Comparison of ENCODE assay signal across 8 cellular contexts in the genomic region with DNA sequence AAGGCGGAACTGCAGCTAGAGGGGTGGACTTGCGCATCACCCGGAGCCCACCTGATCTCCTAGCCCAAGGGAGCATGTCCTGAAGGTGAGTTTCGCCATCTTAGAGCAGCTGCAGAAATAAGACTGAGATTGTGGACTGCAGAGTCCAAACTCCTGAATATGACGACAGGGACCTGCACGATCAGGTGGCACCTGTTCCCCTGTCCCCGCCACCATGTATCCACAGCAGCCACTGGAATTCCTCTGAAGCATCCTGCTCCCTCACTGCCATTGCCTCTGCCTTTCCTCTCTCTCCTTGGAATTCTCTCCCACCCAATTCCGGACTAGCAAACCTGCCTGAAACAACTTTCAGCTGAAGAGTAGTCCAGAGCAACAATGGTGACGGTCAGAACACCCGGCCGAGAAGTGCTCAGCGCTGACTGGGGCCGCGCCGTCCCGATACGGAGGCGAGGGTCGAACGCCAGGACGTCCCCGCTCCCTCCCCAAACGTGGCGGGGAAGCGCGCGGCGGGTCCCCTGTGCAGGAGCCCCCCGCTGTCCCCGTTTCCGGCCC. TPM values are rescaled to one million over a fixed set of nuclear protein-coding genes. Genes with fewer than 3 reads are reported as not detected.
DNase-seq lines count a peak whose midpoint lies in the region; ATAC-seq and TF ChIP-seq lines count a peak whose summit lies in the region.

No MANE protein-coding gene starts in this region.

- H3K27ac ChIP-seq in transverse colon, result peak overlapping the region; percentile 84 to 91 (median 90)

- peaks cover 31% of the 10 kb centered on the region for H3K4me1 Mint-ChIP-seq in activated T-helper 17 cell treated with anti-CD3 and anti-CD28 coated beads, Interleukin-2, amount 50 U/mL, for 72 hours

- DNase-seq in AG09309 (ENCODE audit: low read depth) (no peak), left colon (no peak), transverse colon (no peak), NCI-H345 (lab: John Stamatoyannopoulos, UW) (no peak), NCI-H2171 treated with DMSO at 0.1 percent for 48 hours (lab: John Stamatoyannopoulos, UW) (no peak), NCI-H446 treated with DMSO at 0.1 percent for 48 hours (lab: John Stamatoyannopoulos, UW) (no peak)

- peaks cover 25% of the 10 kb centered on the region for H3K36me3 Mint-ChIP-seq in activated T-helper 17 cell treated with anti-CD3 and anti-CD28 coated beads, Interleukin-2, amount 50 U/mL, for 72 hours (ENCODE audit: low read depth)

- no peak overlapping the region for H3K27ac Mint-ChIP-seq in activated T-helper 17 cell treated with anti-CD3 and anti-CD28 coated beads, Interleukin-2, amount 50 U/mL, for 72 hours

- TF ChIP-seq EP300 in transverse colon (IDR thresholded peaks at IDR 0.05; ENCODE audit: low read depth), result no peak

- TF ChIP-seq CTCF in AG09309 (IDR thresholded peaks at IDR 0.05; ENCODE audit: control insufficient read depth, insufficient read depth, low read depth, low read length, missing control alignments) (no peak), transverse colon (IDR thresholded peaks at IDR 0.05) (no peak)

- ATAC-seq in HG02588 (IDR thresholded peaks at IDR 0.05; ENCODE audit: unreplicated experiment) (peak; percentile 16), left colon (peak; percentile 27)
- no peak for ATAC-seq in activated T-helper 17 cell treated with anti-CD3 and anti-CD28 coated beads, Interleukin-2, amount 50 U/mL, for 72 hours (replicated peaks)

- H3K4me1 ChIP-seq in transverse colon, result peaks cover 21 to 41% (median 27%) of the 10 kb centered on the region in 4 donors

- H3K9me3 Mint-ChIP-seq in activated T-helper 17 cell treated with anti-CD3 and anti-CD28 coated beads, Interleukin-2, amount 50 U/mL, for 72 hours, result no peaks in the 10 kb centered on the region

- H3K9me3 ChIP-seq in transverse colon, result no peaks in the 10 kb centered on the region

- H3K27me3 ChIP-seq in transverse colon, result no peaks in the 10 kb centered on the region

- H3K36me3 ChIP-seq in transverse colon, result no peaks in the 10 kb centered on the region

- H3K4me3 Mint-ChIP-seq in activated T-helper 17 cell treated with anti-CD3 and anti-CD28 coated beads, Interleukin-2, amount 50 U/mL, for 72 hours, result peak overlapping the region; percentile 98

- peaks cover 6% of the 10 kb centered on the region for H3K27me3 Mint-ChIP-seq in activated T-helper 17 cell treated with anti-CD3 and anti-CD28 coated beads, Interleukin-2, amount 50 U/mL, for 72 hours

- H3K4me3 ChIP-seq in AG09309 (ENCODE audit: control insufficient read depth, low read depth, low read length), result peak overlapping the region; percentile 66
- H3K4me3 ChIP-seq in transverse colon, result peak overlapping the region; percentile 73 to 80 (median 78)

- in situ Hi-C loops in transverse colon (cut with MboI; ENCODE audit: low pct_ligation_motif_present in 1 of 4, low pct_unique_long_range_greater_than_20kb in 1 of 4, low sequenced_read_pairs in 3 of 4), result no loop called here

- no peak for TF ChIP-seq POLR2A in transverse colon (IDR thresholded peaks at IDR 0.05)

- intact Hi-C loops in left colon (cut with DNase I, micrococcal nuclease), result no loop called here
- intact Hi-C loops in transverse colon (cut with DNase I; ENCODE audit: low total_unique reads), result no loop called here

- WGBS in transverse colon (ENCODE audit: low coverage in 1 of 2), 2 donors, result 35 to 80% methylated on average over 1 to 18 of the region's 31 CpGs

RNA-seq across cellular contexts. Expression of a gene that starts 0.7 kb away (rescaled TPM):
- 10 to 100 TPM; 22.5 to 27.4 TPM for total RNA-seq in activated T-helper 17 cell treated with anti-CD3 and anti-CD28 coated beads, Interleukin-2, amount 50 U/mL, for 72 hours
- total RNA-seq in left colon, result 10 to 100 TPM; 30.3 to 31.1 TPM
- total RNA-seq in transverse colon, result 10 to 100 TPM; 24.7 to 35.9 (median 26.7) TPM

RNA-seq across cellular contexts. Expression of a gene that starts 15.0 kb away (rescaled TPM):
- total RNA-seq in activated T-helper 17 cell treated with anti-CD3 and anti-CD28 coated beads, Interleukin-2, amount 50 U/mL, for 72 hours, result under 1 TPM; 0.11 to 0.56 TPM
- total RNA-seq in left colon (10 to 100 TPM; 26.6 to 27.8 TPM), transverse colon (10 to 100 TPM; 15.0 to 46.2 (median 25.9) TPM)

Comparison
In these comparisons a context has a peak if more than half of its experiments do, and no peak if none do; other contexts are left out.
1. RNA of a gene that starts 15.0 kb away (total RNA-seq): 15.0 to 46.2 TPM in transverse colon and 26.6 to 27.8 TPM in left colon; 0.11 to 0.56 TPM in activated T-helper 17 cell treated with anti-CD3 and anti-CD28 coated beads, Interleukin-2, amount 50 U/mL, for 72 hours; every median in the first group is over 10 times any median in the second.